In the genomic region with DNA sequence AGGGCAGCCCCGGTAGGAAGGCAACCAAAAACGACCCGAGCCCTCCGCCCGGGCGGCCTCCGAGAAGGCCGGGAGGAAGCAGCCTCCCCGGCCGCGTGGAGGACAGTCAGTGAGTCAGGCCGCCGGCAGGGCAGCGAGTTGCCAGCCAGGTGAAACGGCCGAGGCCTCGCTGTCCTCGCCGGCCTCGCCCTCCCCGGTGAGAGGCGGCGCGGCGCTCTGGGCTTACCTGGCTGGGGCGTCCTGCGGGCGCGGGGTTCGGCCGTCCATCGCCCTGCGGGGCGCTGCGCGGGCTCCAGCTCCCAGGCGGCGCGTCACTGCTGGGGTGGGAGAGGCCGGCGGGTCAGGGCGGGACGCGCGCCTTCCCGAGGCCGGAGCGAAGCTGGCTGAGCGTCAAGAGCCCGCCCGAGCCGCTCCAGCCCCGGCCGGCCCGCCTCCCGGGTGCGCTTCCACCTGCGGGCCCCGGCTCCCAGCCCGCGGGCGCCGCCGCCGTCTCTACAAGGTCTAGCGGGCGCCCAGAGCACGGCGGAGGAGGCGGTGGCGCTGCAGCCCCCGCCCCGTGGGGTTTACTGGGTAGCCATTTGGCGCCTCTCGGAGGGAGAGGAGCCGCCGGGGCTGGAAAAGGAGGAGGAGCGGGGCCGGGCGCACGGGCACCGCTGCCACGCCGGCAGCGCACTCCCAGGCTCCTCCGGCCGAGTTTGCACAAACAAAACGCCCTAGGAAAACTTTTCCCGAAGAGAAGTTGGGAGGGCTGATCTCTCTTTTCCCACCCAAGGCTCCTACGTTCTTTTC, we compare ENCODE assay signal across 8 cellular contexts. TPM values are rescaled to one million over a fixed set of nuclear protein-coding genes. Genes with fewer than 3 reads are reported as not detected.
DNase-seq lines count a peak whose midpoint lies in the region; ATAC-seq, FAIRE-seq and TF ChIP-seq lines count a peak whose summit lies in the region.

No MANE protein-coding gene starts in this region.

- no peak overlapping the region for H2AFZ ChIP-seq in HepG2 (ENCODE audit: low read length)

- H3K36me3 Mint-ChIP-seq in stimulated activated memory B cell treated with anti-CD40 and anti-IgM and Interleukin-4, amounts not matched to agents 10 μg/mL and 1 μg/mL and 100 μg/mL, for 72 hours: no peaks in the 10 kb centered on the region

- ATAC-seq in HepG2: peak; percentile 87
- peak; percentile 91 for ATAC-seq in stimulated activated memory B cell treated with anti-CD40 and anti-IgM and Interleukin-4, amounts not matched to agents 10 μg/mL and 1 μg/mL and 100 μg/mL, for 72 hours

- peaks cover 17% of the 10 kb centered on the region for H3K4me1 Mint-ChIP-seq in stimulated activated memory B cell treated with anti-CD40 and anti-IgM and Interleukin-4, amounts not matched to agents 10 μg/mL and 1 μg/mL and 100 μg/mL, for 72 hours

- TF ChIP-seq CTCF in HepG2 (CRISPR knock-in tag; IDR thresholded peaks at IDR 0.05): peak; percentile 67

- peak overlapping the region; percentile 88 for H3K27ac Mint-ChIP-seq in stimulated activated memory B cell treated with anti-CD40 and anti-IgM and Interleukin-4, amounts not matched to agents 10 μg/mL and 1 μg/mL and 100 μg/mL, for 72 hours

- no peaks in the 10 kb centered on the region; a peak in 1 of 5 replicates for H3K27me3 ChIP-seq in HepG2 (ENCODE audit: control insufficient read depth in 1 of 2, insufficient read depth in 2 of 2, low read length in 2 of 2)

- TF ChIP-seq EP300 in HepG2 (IDR thresholded peaks at IDR 0.05; ENCODE audit: low read depth in 2 of 2, low read length in 2 of 2) (peak in 1 of 2 experiments; percentile 49; a peak in 1 of 4 replicates), HepG2 (CRISPR knock-in tag; IDR thresholded peaks at IDR 0.05; ENCODE audit: borderline replicate concordance) (no peak)

- H3K4me2 ChIP-seq in HepG2 (ENCODE audit: low read depth, low read length): peak overlapping the region; percentile 89

- intact Hi-C loops in HepG2 (cut with micrococcal nuclease; ENCODE audit: unreplicated experiment): loop anchor here (1.0 to 5.0 kb wide), 7 partner anchors 14 to 104 kb away; no protein-coding TSS in a partner anchor

- FAIRE-seq in H54 (lab: Jason Lieb, UNC) (no peak), HepG2 (lab: Jason Lieb, UNC) (no peak)

- H4K20me1 ChIP-seq in HepG2 (ENCODE audit: insufficient read depth, low read length): no peaks in the 10 kb centered on the region

- peaks cover 48% of the 10 kb centered on the region for H3K4me1 ChIP-seq in HepG2 (ENCODE audit: insufficient read depth, low read length)

- peaks cover 59% of the 10 kb centered on the region for H3K79me2 ChIP-seq in HepG2 (ENCODE audit: insufficient read depth, low read length)

- H3K9me3 Mint-ChIP-seq in stimulated activated memory B cell treated with anti-CD40 and anti-IgM and Interleukin-4, amounts not matched to agents 10 μg/mL and 1 μg/mL and 100 μg/mL, for 72 hours: no peaks in the 10 kb centered on the region

- BruUV-seq in HepG2 (replicated peaks; lab: Mats Ljungman, UMichigan): no TSS peak

- H3K4me3 Mint-ChIP-seq in stimulated activated memory B cell treated with anti-CD40 and anti-IgM and Interleukin-4, amounts not matched to agents 10 μg/mL and 1 μg/mL and 100 μg/mL, for 72 hours: peak overlapping the region; percentile 96

- TF ChIP-seq RAD21 in HepG2 (CRISPR knock-in tag; IDR thresholded peaks at IDR 0.05): peak; percentile 89

- H3K27me3 Mint-ChIP-seq in stimulated activated memory B cell treated with anti-CD40 and anti-IgM and Interleukin-4, amounts not matched to agents 10 μg/mL and 1 μg/mL and 100 μg/mL, for 72 hours: no peaks in the 10 kb centered on the region

- 0 out of 5 replicates have a peak, but pooled peaks cover 2 to 4% of the 10 kb centered on the region in 2 experiments for H3K36me3 ChIP-seq in HepG2 (replicated peaks in 1 of 2; ENCODE audit: control insufficient read depth in 1 of 2, insufficient read depth in 2 of 2, low read length in 2 of 2)

- POLR2A ChIA-PET in HepG2 (lab: Yijun Ruan, JAX): interaction anchor here (0.8 to 5.9 kb wide), 27 partner anchors 9 to 128 kb away, joined by 3 to 71 read pairs (median 6); no protein-coding TSS in a partner anchor

- H3K9ac ChIP-seq in HepG2 (ENCODE audit: insufficient read depth, low read depth, low read length): peak overlapping the region; percentile 98

- CTCF ChIA-PET in HepG2 (lab: Yijun Ruan, JAX; ENCODE audit: low intra/inter-chr PET ratio, low total read pairs): interaction anchor here (0.8 to 2.8 kb wide), 5 partner anchors 38 to 103 kb away, joined by 3 to 14 read pairs (median 4); no protein-coding TSS in a partner anchor

- no peaks in the 10 kb centered on the region for H3K9me3 ChIP-seq in HepG2 (ENCODE audit: low read length)

- in situ Hi-C loops in HepG2 (cut with HindIII; ENCODE audit: extremely low pct_ligation_motif_present, low pct_unique_long_range_greater_than_20kb): loop anchor here (5.0 kb wide), 2 partner anchors 71 to 104 kb away; no protein-coding TSS in a partner anchor

- H3K4me3 ChIP-seq in HepG2 (replicated peaks in 1 of 3; ENCODE audit: insufficient read depth in 1 of 3, low read depth in 2 of 3, low read length in 3 of 3): peak overlapping the region; percentile 76 to 96 (median 89)

- no peak for TF ChIP-seq POLR2A in H54 (IDR thresholded peaks at IDR 0.05; ENCODE audit: low read depth, low read length)
- peak; percentile 58 to 90 for TF ChIP-seq POLR2A in HepG2 (IDR thresholded peaks at IDR 0.05; ENCODE audit: insufficient read depth in 1 of 2, low read depth in 2 of 2, low read length in 2 of 2)

- peak; percentile 21 to 30 for DNase-seq in SHP77 (lab: John Stamatoyannopoulos, UW)
- DNase-seq in SHP77 treated with DMSO at 0.1 percent for 48 hours (lab: John Stamatoyannopoulos, UW): no peak
- peak; percentile 58 for DNase-seq in H54 (ENCODE audit: insufficient read length, low spot score)
- peak; percentile 65 to 71 for DNase-seq in Kasumi-1 (lab: John Stamatoyannopoulos, UW)
- peak; percentile 34 to 68 for DNase-seq in SW 1271 (lab: John Stamatoyannopoulos, UW)
- DNase-seq in dermis microvascular lymphatic vessel endothelial cell (ENCODE audit: low read depth in 2 of 2): peak; percentile 28 to 87
- peak; percentile 82 for DNase-seq in HepG2 (ENCODE audit: low spot score)

- 1% methylated on average over 26 of the region's 90 CpGs for WGBS in HepG2 (ENCODE audit: low lambda C conversion rate)

- peak overlapping the region; percentile 99 for H3K27ac ChIP-seq in HepG2 (ENCODE audit: extremely low read length, insufficient read depth, low read length)

TF ChIP-seq in HepG2, 621 proteins besides CTCF, POLR2A, EP300 and RAD21 (continues in another document):
- no peak for TF ChIP-seq ZNF101 (CRISPR knock-in tag; IDR thresholded peaks at IDR 0.05; ENCODE audit: borderline replicate concordance, low read depth)
- TF ChIP-seq, protein P1, sequence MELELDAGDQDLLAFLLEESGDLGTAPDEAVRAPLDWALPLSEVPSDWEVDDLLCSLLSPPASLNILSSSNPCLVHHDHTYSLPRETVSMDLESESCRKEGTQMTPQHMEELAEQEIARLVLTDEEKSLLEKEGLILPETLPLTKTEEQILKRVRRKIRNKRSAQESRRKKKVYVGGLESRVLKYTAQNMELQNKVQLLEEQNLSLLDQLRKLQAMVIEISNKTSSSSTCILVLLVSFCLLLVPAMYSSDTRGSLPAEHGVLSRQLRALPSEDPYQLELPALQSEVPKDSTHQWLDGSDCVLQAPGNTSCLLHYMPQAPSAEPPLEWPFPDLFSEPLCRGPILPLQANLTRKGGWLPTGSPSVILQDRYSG (CRISPR knock-in tag; IDR thresholded peaks at IDR 0.05): no peak
- TF ChIP-seq ZNF292 (CRISPR knock-in tag; IDR thresholded peaks at IDR 0.05; ENCODE audit: borderline replicate concordance, low read depth): no peak
- no peak for TF ChIP-seq PITX1 (CRISPR knock-in tag; IDR thresholded peaks at IDR 0.05)
- no peak; the same call in 1 of the 2 replicates for TF ChIP-seq ZSCAN25 (CRISPR knock-in tag; IDR thresholded peaks at IDR 0.05)
- peak; percentile 58; the same call in 1 of the 2 replicates for TF ChIP-seq ZNF546 (CRISPR knock-in tag; conservative IDR thresholded peaks at IDR 0.05)
- no peak for TF ChIP-seq HMG20B (CRISPR knock-in tag; conservative IDR thresholded peaks at IDR 0.05)
- no peak for TF ChIP-seq HDAC2 (CRISPR knock-in tag; IDR thresholded peaks at IDR 0.05)
- TF ChIP-seq MYPOP (CRISPR knock-in tag; IDR thresholded peaks at IDR 0.05): no peak; the same call in 1 of the 2 replicates

RNA-seq across cellular contexts. Expression of gene COBLL1, which starts 0.5 kb away (rescaled TPM):
- total RNA-seq in dermis microvascular lymphatic vessel endothelial cell (1.6 and 2.2 TPM in 2 replicates), HepG2 (2016; rRNA removed; fragmentation: Illumina TruSeq; extraction: Trizol) (85.4 and 86.8 TPM in 2 replicates)
- total RNA-seq in HepG2 (2016; cell fraction: cytosol; rRNA removed; fragmentation: Illumina TruSeq; extraction: Trizol; ENCODE audit: low read depth): 35.1 and 42.3 TPM in 2 replicates
- total RNA-seq in HepG2 (2016; cell fraction: insoluble cytoplasmic fraction; rRNA removed; fragmentation: Illumina TruSeq; extraction: Trizol): 73.7 and 77.7 TPM in 2 replicates
- 71.4 and 76.7 TPM in 2 replicates for total RNA-seq in HepG2 (2016; cell fraction: membrane; rRNA removed; fragmentation: Illumina TruSeq; extraction: Trizol)
- total RNA-seq in HepG2 (2016; cell fraction: nucleus; rRNA removed; fragmentation: Illumina TruSeq; extraction: Trizol): 248 and 259 TPM in 2 replicates
- 24.8 and 32.6 TPM in 2 replicates for polyA plus RNA-seq in HepG2 (2011; rRNA removed)
- polyA plus RNA-seq in HepG2 (2011; cell fraction: cytosol; rRNA removed): 19.5 and 26.5 TPM in 2 replicates
- 33.4 and 41.2 TPM in 2 replicates for polyA plus RNA-seq in HepG2 (2011; cell fraction: nucleus; rRNA removed)
- 31.4 and 38.1 TPM in 2 replicates for polyA plus RNA-seq in HepG2 (2012)
- polyA plus RNA-seq in HepG2 (2016; cell fraction: cytosol; fragmentation: Illumina TruSeq; extraction: Trizol; ENCODE audit: low read depth): 6.4 and 6.8 TPM in 2 replicates
- polyA plus RNA-seq in HepG2 (2016; cell fraction: insoluble cytoplasmic fraction; fragmentation: Illumina TruSeq; extraction: Trizol; ENCODE audit: low read depth): 88.1 and 93.4 TPM in 2 replicates
- 23.7 and 27.6 TPM in 2 replicates for polyA plus RNA-seq in HepG2 (2016; cell fraction: membrane; fragmentation: Illumina TruSeq; extraction: Trizol; ENCODE audit: low read depth)
- 92.3 and 103 TPM in 2 replicates for polyA plus RNA-seq in HepG2 (2016; cell fraction: nucleus; fragmentation: Illumina TruSeq; extraction: Trizol; ENCODE audit: insufficient read depth, low read depth)
- 16.0 and 59.5 TPM in 2 replicates for polyA minus RNA-seq in HepG2 (2011; rRNA and poly(A)+ RNA removed; ENCODE audit: low replicate concordance)
- 45.9 and 59.2 TPM in 2 replicates for polyA minus RNA-seq in HepG2 (2011; cell fraction: cytosol; rRNA and poly(A)+ RNA removed)
- polyA minus RNA-seq in HepG2 (2011; cell fraction: nucleus; rRNA and poly(A)+ RNA removed): 337 and 403 TPM in 2 replicates

Comparison
In these comparisons a context has a peak if more than half of its experiments do, and no peak if none do; other contexts are left out.
1. RNA of gene COBLL1, which starts 0.5 kb away (total RNA-seq): 35.1 to 259 TPM in HepG2; 1.6 to 2.2 TPM in dermis microvascular lymphatic vessel endothelial cell; every median in the first group is over 10 times any median in the second.